8 cellular contexts compared by ENCODE assay signal in the genomic region with DNA sequence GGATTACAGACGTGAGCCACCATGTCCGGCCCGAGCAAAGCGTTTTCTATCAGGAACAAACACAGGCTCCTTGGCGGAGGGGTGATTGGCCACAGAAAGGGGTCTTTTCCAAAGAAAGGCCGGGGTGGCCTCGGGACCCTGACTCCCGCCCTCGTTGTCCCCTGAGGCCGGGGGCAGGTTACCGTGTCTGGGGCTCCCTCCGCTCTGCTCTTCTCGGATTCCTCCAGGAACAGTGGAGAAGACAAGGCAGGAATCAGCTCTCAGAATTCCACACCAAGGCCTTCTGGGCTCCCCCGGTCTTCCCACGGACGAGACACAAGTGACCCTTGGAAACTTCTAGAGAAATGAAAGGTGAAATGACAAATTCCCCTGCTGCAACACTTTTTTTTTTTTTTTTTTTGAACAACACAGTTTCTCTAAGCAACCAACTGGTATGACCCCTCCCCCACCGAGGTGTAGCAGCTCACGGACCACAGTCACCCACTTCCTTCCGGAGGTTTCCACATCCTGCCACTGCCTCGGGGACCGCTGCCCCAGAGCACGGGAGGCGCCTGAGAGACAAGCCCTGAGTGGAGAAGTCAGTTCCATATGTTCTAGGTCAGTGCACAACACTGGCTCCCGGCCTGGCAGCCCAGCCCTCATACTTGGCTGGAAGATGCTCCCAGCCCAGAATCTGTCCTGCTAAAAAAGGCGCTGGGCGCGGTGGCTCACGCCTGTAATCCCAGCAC. TPM values are rescaled to one million over a fixed set of nuclear protein-coding genes. Genes with fewer than 3 reads are reported as not detected.
A peak's percentile ranks its signal among the peaks of the same experiment; 100 is the strongest.
DNase-seq lines count a peak whose midpoint lies in the region; ATAC-seq and TF ChIP-seq lines count a peak whose summit lies in the region.

No MANE protein-coding gene starts in this region.

- peaks cover 3% of the 10 kb centered on the region for H4K20me1 ChIP-seq in neural progenitor cell (ENCODE audit: low read depth)

- no peaks in the 10 kb centered on the region for H3F3A ChIP-seq in neural progenitor cell (ENCODE audit: low read depth)

- H3K27me3 ChIP-seq in mucosa of stomach (ENCODE audit: control insufficient read depth, insufficient read depth, low read length) = no peaks in the 10 kb centered on the region
- H3K27me3 ChIP-seq in neural progenitor cell = no peaks in the 10 kb centered on the region

- no peak overlapping the region for H3K27ac ChIP-seq in neural progenitor cell

- no peaks in the 10 kb centered on the region for H3K9me3 ChIP-seq in mucosa of stomach (ENCODE audit: control insufficient read depth, low read length)
- no peaks in the 10 kb centered on the region for H3K9me3 ChIP-seq in neural progenitor cell (ENCODE audit: low read depth)

- ATAC-seq in GM18520 (IDR thresholded peaks at IDR 0.05; ENCODE audit: unreplicated experiment) (peak; percentile 27), HG03432 (IDR thresholded peaks at IDR 0.05; ENCODE audit: unreplicated experiment) (peak; percentile 29), activated B cell treated with CpG ODN at 0.5 μM for 24 hours (ENCODE audit: low read depth) (peak; percentile 23), GM21528 (IDR thresholded peaks at IDR 0.05; ENCODE audit: low FRiP score, unreplicated experiment) (no peak)
- peak; percentile 78 for ATAC-seq in stimulated activated naive CD8-positive, alpha-beta T cell treated with anti-CD3 and anti-CD28 coated beads, Interleukin-15, amount 100 ng/mL, for 72 hours

- H3K4me3 ChIP-seq in cardiac fibroblast (replicated peaks in 1 of 2; ENCODE audit: low read depth in 2 of 2, low read length in 2 of 2) (no peak overlapping the region), mucosa of stomach (ENCODE audit: low read length) (peak overlapping the region; percentile 4), neural progenitor cell (no peak overlapping the region)

- no peaks in the 10 kb centered on the region for H3K9me3 Mint-ChIP-seq in activated B cell treated with CpG ODN at 0.5 μM for 24 hours
- H3K9me3 Mint-ChIP-seq in stimulated activated naive CD8-positive, alpha-beta T cell treated with anti-CD3 and anti-CD28 coated beads, Interleukin-15, amount 100 ng/mL, for 72 hours = no peaks in the 10 kb centered on the region
- H3K9me3 Mint-ChIP-seq in neural progenitor cell = no peaks in the 10 kb centered on the region

- H3K27me3 Mint-ChIP-seq in activated B cell treated with CpG ODN at 0.5 μM for 24 hours = no peaks in the 10 kb centered on the region
- H3K27me3 Mint-ChIP-seq in stimulated activated naive CD8-positive, alpha-beta T cell treated with anti-CD3 and anti-CD28 coated beads, Interleukin-15, amount 100 ng/mL, for 72 hours = no peaks in the 10 kb centered on the region
- no peaks in the 10 kb centered on the region for H3K27me3 Mint-ChIP-seq in neural progenitor cell (ENCODE audit: insufficient read depth, low read depth)

- POLR2A ChIA-PET in activated B cell treated with CpG ODN at 0.5 μM for 24 hours (lab: Charles Lee) = interaction anchor here (0.6 to 59.1 kb wide), 12 partner anchors 3 to 391 kb away, joined by 3 to 2723 read pairs (median 4); partner anchors contain the start of genes GADD45B, IZUMO4, MKNK2 and MOB3A

- H3K4me1 ChIP-seq in mucosa of stomach (ENCODE audit: control insufficient read depth, insufficient read depth, low read length) (peaks cover 18% of the 10 kb centered on the region), neural progenitor cell (peaks cover 4% of the 10 kb centered on the region)

- no peak overlapping the region for H3K4me2 ChIP-seq in neural progenitor cell

- CTCF ChIA-PET in activated B cell treated with CpG ODN at 0.5 μM for 24 hours (lab: Charles Lee) = interaction anchor here (1.2 kb wide), 1 partner anchor 11 kb away, joined by 3 read pairs; the partner anchor contains the start of gene MOB3A

- peaks cover 88% of the 10 kb centered on the region for H3K4me1 Mint-ChIP-seq in activated B cell treated with CpG ODN at 0.5 μM for 24 hours
- peaks cover 88% of the 10 kb centered on the region for H3K4me1 Mint-ChIP-seq in stimulated activated naive CD8-positive, alpha-beta T cell treated with anti-CD3 and anti-CD28 coated beads, Interleukin-15, amount 100 ng/mL, for 72 hours
- H3K4me1 Mint-ChIP-seq in neural progenitor cell = peaks cover 22% of the 10 kb centered on the region

- H3K79me2 ChIP-seq in neural progenitor cell (ENCODE audit: low read depth) = no peaks in the 10 kb centered on the region

- DNase-seq in activated B cell treated with CpG ODN at 0.5 μM for 24 hours (peak; percentile 80), cardiac fibroblast (ENCODE audit: low read depth in 2 of 2) (peak; percentile 33 to 64), neural progenitor cell (ENCODE audit: low spot score) (no peak)
- DNase-seq in stimulated activated naive CD8-positive, alpha-beta T cell treated with anti-CD3 and anti-CD28 coated beads, Interleukin-15, amount 100 ng/mL, for 72 hours = peak; percentile 89 to 96

- H3K9ac ChIP-seq in mucosa of stomach (ENCODE audit: low read length) (no peak overlapping the region), neural progenitor cell (no peak overlapping the region)

- TF ChIP-seq CTCF in activated B cell treated with CpG ODN at 0.5 μM for 24 hours (IDR thresholded peaks at IDR 0.05) (no peak), cardiac fibroblast (IDR thresholded peaks at IDR 0.05; ENCODE audit: low read depth, low read length) (no peak), neural progenitor cell (IDR thresholded peaks at IDR 0.05) (no peak)

- intact Hi-C loops in activated B cell treated with CpG ODN at 0.5 μM for 24 hours (cut with micrococcal nuclease) = loop anchor here (1.0 to 10.0 kb wide), 6 partner anchors 24 to 1100 kb away; partner anchors contain the start of genes KLF16, MKNK2 and NCLN

- peak overlapping the region; percentile 99 for H3K27ac Mint-ChIP-seq in activated B cell treated with CpG ODN at 0.5 μM for 24 hours
- peak overlapping the region; percentile 98 to 99 for H3K27ac Mint-ChIP-seq in stimulated activated naive CD8-positive, alpha-beta T cell treated with anti-CD3 and anti-CD28 coated beads, Interleukin-15, amount 100 ng/mL, for 72 hours
- H3K27ac Mint-ChIP-seq in neural progenitor cell = no peak overlapping the region

- peaks cover 44% of the 10 kb centered on the region for H3K36me3 Mint-ChIP-seq in activated B cell treated with CpG ODN at 0.5 μM for 24 hours (ENCODE audit: low read depth)
- H3K36me3 Mint-ChIP-seq in neural progenitor cell = no peaks in the 10 kb centered on the region

- H3K36me3 ChIP-seq in mucosa of stomach (ENCODE audit: control insufficient read depth, insufficient read depth, low read length) (no peaks in the 10 kb centered on the region), neural progenitor cell (no peaks in the 10 kb centered on the region)

- H2AFZ ChIP-seq in neural progenitor cell (replicated peaks) = no peak overlapping the region

- H3K4me3 Mint-ChIP-seq in activated B cell treated with CpG ODN at 0.5 μM for 24 hours (peak overlapping the region; percentile 97), neural progenitor cell (no peak overlapping the region)
- peak overlapping the region; percentile 93 to 99 for H3K4me3 Mint-ChIP-seq in stimulated activated naive CD8-positive, alpha-beta T cell treated with anti-CD3 and anti-CD28 coated beads, Interleukin-15, amount 100 ng/mL, for 72 hours

RNA-seq across cellular contexts. Expression of gene MOB3A, which starts 11.0 kb away (rescaled TPM):
- total RNA-seq in activated B cell treated with CpG ODN at 0.5 μM for 24 hours (179 and 189 TPM in 2 replicates), neural progenitor cell (ENCODE audit: low replicate concordance) (6.0 and 15.9 TPM in 2 replicates)

RNA-seq across cellular contexts. Expression of gene IZUMO4, which starts 11.6 kb away (rescaled TPM):
- total RNA-seq in activated B cell treated with CpG ODN at 0.5 μM for 24 hours (73.0 and 78.6 TPM in 2 replicates), neural progenitor cell (ENCODE audit: low replicate concordance) (3.7 TPM in 1 of 2 replicates, not detected in the other)

RNA-seq across cellular contexts. Expression of gene MKNK2, which starts 34.1 kb away (rescaled TPM):
- total RNA-seq in activated B cell treated with CpG ODN at 0.5 μM for 24 hours (1,134 and 1,197 TPM in 2 replicates), neural progenitor cell (ENCODE audit: low replicate concordance) (46.0 and 106 TPM in 2 replicates)

Comparison
In these comparisons a context has a peak if more than half of its experiments do, and no peak if none do; other contexts are left out.
1. RNA of gene MOB3A, which starts 11.0 kb away (total RNA-seq): 179 to 189 TPM in activated B cell treated with CpG ODN at 0.5 μM for 24 hours; 6.0 to 15.9 TPM in neural progenitor cell; every median in the first group is over 10 times any median in the second.
2. RNA of gene IZUMO4, which starts 11.6 kb away (total RNA-seq): 73.0 to 78.6 TPM in activated B cell treated with CpG ODN at 0.5 μM for 24 hours; 3.7 TPM in neural progenitor cell; every median in the first group is over 10 times any median in the second.
3. RNA of gene MKNK2, which starts 34.1 kb away (total RNA-seq): 1,134 to 1,197 TPM in activated B cell treated with CpG ODN at 0.5 μM for 24 hours; 46.0 to 106 TPM in neural progenitor cell; every median in the first group is over 10 times any median in the second.